In genomic region chr12:45989277-45989856, GRCh38 we compare ENCODE assay signal across 8 cellular contexts. TPM values are rescaled to one million over a fixed set of nuclear protein-coding genes. Genes with fewer than 3 reads are reported as not detected.
DNase-seq lines count a peak whose midpoint lies in the region; ATAC-seq and TF ChIP-seq lines count a peak whose summit lies in the region.

No MANE protein-coding gene starts in this region.

- H3K4me3 ChIP-seq in left ventricle myocardium inferior = peak overlapping the region; percentile 93
- peak overlapping the region; percentile 91 for H3K4me3 ChIP-seq in skeletal muscle cell (ENCODE audit: low read depth, low read length)

- peaks cover 3% of the 10 kb centered on the region for H3K27me3 Mint-ChIP-seq in activated T-helper 1 cell treated with anti-CD3 and anti-CD28 coated beads, Interleukin-12 subunit alpha, Interleukin-12 subunit beta, Interleukin-2, Interleukin-4 antibody, amounts not matched to agents 30 ng/mL and 10 ng/mL and 1 ng/mL, durations not matched to agents 14 hours and 24 hours and 36 hours (ENCODE audit: insufficient read depth)

- H3K9me3 Mint-ChIP-seq in activated T-helper 1 cell treated with anti-CD3 and anti-CD28 coated beads, Interleukin-12 subunit alpha, Interleukin-12 subunit beta, Interleukin-2, Interleukin-4 antibody, amounts not matched to agents 30 ng/mL and 10 ng/mL and 1 ng/mL, durations not matched to agents 14 hours and 24 hours and 36 hours = no peaks in the 10 kb centered on the region

- no peak for TF ChIP-seq CTCF in left ventricle myocardium inferior (IDR thresholded peaks at IDR 0.05; ENCODE audit: borderline replicate concordance)

- H3K27me3 ChIP-seq in left ventricle myocardium inferior (ENCODE audit: low read depth) = no peaks in the 10 kb centered on the region

- H3K4me1 Mint-ChIP-seq in activated T-helper 1 cell treated with anti-CD3 and anti-CD28 coated beads, Interleukin-12 subunit alpha, Interleukin-12 subunit beta, Interleukin-2, Interleukin-4 antibody, amounts not matched to agents 30 ng/mL and 10 ng/mL and 1 ng/mL, durations not matched to agents 14 hours and 24 hours and 36 hours (ENCODE audit: low read depth) = peaks cover 60% of the 10 kb centered on the region

- intact Hi-C loops in activated T-helper 1 cell treated with anti-CD3 and anti-CD28 coated beads, Interleukin-12 subunit alpha, Interleukin-12 subunit beta, Interleukin-2, Interleukin-4 antibody, amounts not matched to agents 30 ng/mL and 10 ng/mL and 1 ng/mL, durations not matched to agents 14 hours and 24 hours and 36 hours (cut with micrococcal nuclease) = loop anchor here (2.0 to 10.0 kb wide), 3 partner anchors 17 to 465 kb away; no protein-coding TSS in a partner anchor
- intact Hi-C loops in left ventricle myocardium inferior (cut with micrococcal nuclease) = no loop called here

- H3K27ac Mint-ChIP-seq in activated T-helper 1 cell treated with anti-CD3 and anti-CD28 coated beads, Interleukin-12 subunit alpha, Interleukin-12 subunit beta, Interleukin-2, Interleukin-4 antibody, amounts not matched to agents 30 ng/mL and 10 ng/mL and 1 ng/mL, durations not matched to agents 14 hours and 24 hours and 36 hours = peak overlapping the region; percentile 98

- peaks cover 26% of the 10 kb centered on the region for H3K36me3 Mint-ChIP-seq in activated T-helper 1 cell treated with anti-CD3 and anti-CD28 coated beads, Interleukin-12 subunit alpha, Interleukin-12 subunit beta, Interleukin-2, Interleukin-4 antibody, amounts not matched to agents 30 ng/mL and 10 ng/mL and 1 ng/mL, durations not matched to agents 14 hours and 24 hours and 36 hours (ENCODE audit: low read depth)

- no peak for TF ChIP-seq RAD21 in Ishikawa (IDR thresholded peaks at IDR 0.05; ENCODE audit: low read depth)

- H3K36me3 ChIP-seq in left ventricle myocardium inferior = no peaks in the 10 kb centered on the region

- peak overlapping the region; percentile 95 for H3K4me3 Mint-ChIP-seq in activated T-helper 1 cell treated with anti-CD3 and anti-CD28 coated beads, Interleukin-12 subunit alpha, Interleukin-12 subunit beta, Interleukin-2, Interleukin-4 antibody, amounts not matched to agents 30 ng/mL and 10 ng/mL and 1 ng/mL, durations not matched to agents 14 hours and 24 hours and 36 hours

- DNase-seq in DMS 273 (lab: John Stamatoyannopoulos, UW; ENCODE audit: unreplicated experiment) (peak; percentile 69), DMS 273 treated with DMSO at 0.1 percent for 48 hours (lab: John Stamatoyannopoulos, UW) (no peak), left ventricle myocardium inferior (no peak), skeletal muscle cell (ENCODE audit: low read depth) (no peak), NCI-H128 (lab: John Stamatoyannopoulos, UW; ENCODE audit: unreplicated experiment) (no peak)
- DNase-seq in activated T-helper 1 cell treated with anti-CD3 and anti-CD28 coated beads, Interleukin-12 subunit alpha, Interleukin-12 subunit beta, Interleukin-2, Interleukin-4 antibody, amounts not matched to agents 30 ng/mL and 10 ng/mL and 1 ng/mL, durations not matched to agents 14 hours and 24 hours and 36 hours (ENCODE audit: low spot score) = no peak

- H3K9me3 ChIP-seq in left ventricle myocardium inferior (replicated peaks) = no peaks in the 10 kb centered on the region

- peaks cover 83% of the 10 kb centered on the region for H3K4me1 ChIP-seq in left ventricle myocardium inferior

- no peak for TF ChIP-seq EP300 in Ishikawa (IDR thresholded peaks at IDR 0.05; ENCODE audit: borderline replicate concordance)

- ATAC-seq in GM21528 (IDR thresholded peaks at IDR 0.05; ENCODE audit: low FRiP score, unreplicated experiment) = peak; percentile 13

- peak overlapping the region; percentile 99 for H3K27ac ChIP-seq in left ventricle myocardium inferior (replicated peaks)

TF ChIP-seq in Ishikawa, 13 proteins besides CTCF, POLR2A, EP300 and RAD21:
- 0 out of 2 replicates have a peak, but pooled peaks have one; percentile 4 for TF ChIP-seq CREB1 (IDR thresholded peaks at IDR 0.05; ENCODE audit: low read depth)
- TF ChIP-seq, protein P1, sequence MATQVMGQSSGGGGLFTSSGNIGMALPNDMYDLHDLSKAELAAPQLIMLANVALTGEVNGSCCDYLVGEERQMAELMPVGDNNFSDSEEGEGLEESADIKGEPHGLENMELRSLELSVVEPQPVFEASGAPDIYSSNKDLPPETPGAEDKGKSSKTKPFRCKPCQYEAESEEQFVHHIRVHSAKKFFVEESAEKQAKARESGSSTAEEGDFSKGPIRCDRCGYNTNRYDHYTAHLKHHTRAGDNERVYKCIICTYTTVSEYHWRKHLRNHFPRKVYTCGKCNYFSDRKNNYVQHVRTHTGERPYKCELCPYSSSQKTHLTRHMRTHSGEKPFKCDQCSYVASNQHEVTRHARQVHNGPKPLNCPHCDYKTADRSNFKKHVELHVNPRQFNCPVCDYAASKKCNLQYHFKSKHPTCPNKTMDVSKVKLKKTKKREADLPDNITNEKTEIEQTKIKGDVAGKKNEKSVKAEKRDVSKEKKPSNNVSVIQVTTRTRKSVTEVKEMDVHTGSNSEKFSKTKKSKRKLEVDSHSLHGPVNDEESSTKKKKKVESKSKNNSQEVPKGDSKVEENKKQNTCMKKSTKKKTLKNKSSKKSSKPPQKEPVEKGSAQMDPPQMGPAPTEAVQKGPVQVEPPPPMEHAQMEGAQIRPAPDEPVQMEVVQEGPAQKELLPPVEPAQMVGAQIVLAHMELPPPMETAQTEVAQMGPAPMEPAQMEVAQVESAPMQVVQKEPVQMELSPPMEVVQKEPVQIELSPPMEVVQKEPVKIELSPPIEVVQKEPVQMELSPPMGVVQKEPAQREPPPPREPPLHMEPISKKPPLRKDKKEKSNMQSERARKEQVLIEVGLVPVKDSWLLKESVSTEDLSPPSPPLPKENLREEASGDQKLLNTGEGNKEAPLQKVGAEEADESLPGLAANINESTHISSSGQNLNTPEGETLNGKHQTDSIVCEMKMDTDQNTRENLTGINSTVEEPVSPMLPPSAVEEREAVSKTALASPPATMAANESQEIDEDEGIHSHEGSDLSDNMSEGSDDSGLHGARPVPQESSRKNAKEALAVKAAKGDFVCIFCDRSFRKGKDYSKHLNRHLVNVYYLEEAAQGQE (IDR thresholded peaks at IDR 0.05; ENCODE audit: low read depth) = no peak
- TF ChIP-seq, protein P2, sequence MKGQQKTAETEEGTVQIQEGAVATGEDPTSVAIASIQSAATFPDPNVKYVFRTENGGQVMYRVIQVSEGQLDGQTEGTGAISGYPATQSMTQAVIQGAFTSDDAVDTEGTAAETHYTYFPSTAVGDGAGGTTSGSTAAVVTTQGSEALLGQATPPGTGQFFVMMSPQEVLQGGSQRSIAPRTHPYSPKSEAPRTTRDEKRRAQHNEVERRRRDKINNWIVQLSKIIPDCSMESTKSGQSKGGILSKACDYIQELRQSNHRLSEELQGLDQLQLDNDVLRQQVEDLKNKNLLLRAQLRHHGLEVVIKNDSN (IDR thresholded peaks at IDR 0.05) = no peak

RNA-seq across cellular contexts. Expression of gene SCAF11, which starts 1.0 kb away (rescaled TPM):
- total RNA-seq in activated T-helper 1 cell treated with anti-CD3 and anti-CD28 coated beads, Interleukin-12 subunit alpha, Interleukin-12 subunit beta, Interleukin-2, Interleukin-4 antibody, amounts not matched to agents 30 ng/mL and 10 ng/mL and 1 ng/mL, durations not matched to agents 14 hours and 24 hours and 36 hours = 125 and 131 TPM in 2 replicates
- 90.7 TPM for total RNA-seq in left ventricle myocardium inferior
